10 cellular contexts compared by ENCODE assay signal in genomic region chr5:322942-323879, GRCh38.
DNase-seq lines count a peak whose midpoint lies in the region; ATAC-seq and FAIRE-seq lines count a peak whose summit lies in the region.
"Had no signal": no experiment of that assay in that cellular context is flagged by ENCODE, and none has a peak within 500 bp of the region (broad histone marks: within the 10 kb centered on the region; RNA-seq: fewer than 3 reads in every experiment).

No MANE protein-coding gene starts in this region.

- peak; percentile 87 for FAIRE-seq in HTR-8/SVneo (lab: Jason Lieb, UNC)
- FAIRE-seq: endometrium had no signal

- ATAC-seq in HG03280 (IDR thresholded peaks at IDR 0.05; ENCODE audit: unreplicated experiment), result no peak
- no peak for ATAC-seq in HG03135 (IDR thresholded peaks at IDR 0.05; ENCODE audit: unreplicated experiment)

- peak; percentile 61 for DNase-seq in NCI-H82 (lab: John Stamatoyannopoulos, UW)
- DNase-seq in NCI-H82 treated with DMSO at 0.1 percent for 48 hours (lab: John Stamatoyannopoulos, UW; ENCODE audit: unreplicated experiment), result no peak
- no peak for DNase-seq in HTR-8/SVneo (ENCODE audit: insufficient read length, low spot score)
- peak; percentile 49 for DNase-seq in astrocyte of the hippocampus (ENCODE audit: low read depth, low spot score)
- DNase-seq in skeletal muscle cell (ENCODE audit: low read depth), result no peak
- DNase-seq in NCI-H510A (lab: John Stamatoyannopoulos, UW), result no peak
- DNase-seq: ACHN had no signal

- H3K4me3 ChIP-seq in skeletal muscle cell (ENCODE audit: low read depth, low read length), result peak overlapping the region; percentile 73

Comparison
In these comparisons a context has a peak if more than half of its experiments do, and no peak if none do; other contexts are left out.
1. DNase-seq: peak in NCI-H82 (single experiment) and astrocyte of the hippocampus (single experiment); none in NCI-H82 treated with DMSO at 0.1 percent for 48 hours (single experiment), HTR-8/SVneo (single experiment), skeletal muscle cell (single experiment) and NCI-H510A (single experiment).